In genomic region chrX:125006704-125007103, GRCh38 we compare ENCODE assay signal across 11 cellular contexts. TPM values are rescaled to one million over a fixed set of nuclear protein-coding genes. Genes with fewer than 3 reads are reported as not detected.
"Had no signal": no experiment of that assay in that cellular context is flagged by ENCODE, and none has a peak within 500 bp of the region (broad histone marks: within the 10 kb centered on the region; RNA-seq: fewer than 3 reads in every experiment).

No MANE protein-coding gene starts in this region.

- H3K4me3 ChIP-seq: GM23248, GM23338, HAP-1 had no signal

- H3K9me3 ChIP-seq: HAP-1 had no signal

- H2AFZ ChIP-seq: GM23248, GM23338 had no signal

- H3K27ac ChIP-seq: GM23248 had no signal

- H3K4me2 ChIP-seq: GM23338 had no signal

- FAIRE-seq: H1, H54 had no signal

- H3K9ac ChIP-seq: GM23248 had no signal

- H3K36me3 ChIP-seq: HAP-1 had no signal

- ATAC-seq: GM23338, HCT116 had no signal

- H3K4me1 ChIP-seq: HAP-1 had no signal

- DNase-seq: GM23248, GOT3, H7, H9, HCEC 1CT, HFFc6 had no signal

RNA-seq across cellular contexts. Expression of gene TENM1, which starts 43.1 kb away (rescaled TPM):
- total RNA-seq: GM23248, HFFc6 had no signal
- polyA plus RNA-seq: GM23248 had no signal
